In genomic region chr1:170831276-170831675, GRCh38 we compare ENCODE assay signal across 27 cellular contexts.
A peak's percentile ranks its signal among the peaks of the same experiment; 100 is the strongest.
DNase-seq lines count a peak whose midpoint lies in the region.
"Had no signal": no experiment of that assay in that cellular context is flagged by ENCODE, and none has a peak within 500 bp of the region (broad histone marks: within the 10 kb centered on the region; RNA-seq: fewer than 3 reads in every experiment).

No MANE protein-coding gene starts in this region.

- H3K4me3 ChIP-seq in trophoblast cell (ENCODE audit: low read depth, low read length), result no peak overlapping the region
- H3K4me3 ChIP-seq: A549; BLaER1; BLaER1 treated with 17β-estradiol and CSF1 and Interleukin-3, amounts not matched to agents 10 nM and 100 nM had no signal

- H3K14ac ChIP-seq in trophoblast cell (ENCODE audit: low read length), result no peak overlapping the region

- H3K9ac ChIP-seq in trophoblast cell (ENCODE audit: low read length), result no peak overlapping the region
- H3K9ac ChIP-seq: BLaER1; BLaER1 treated with 17β-estradiol and CSF1 and Interleukin-3, amounts not matched to agents 10 nM and 100 nM had no signal

- H3K4ac ChIP-seq in trophoblast cell (ENCODE audit: low read depth, low read length), result no peak overlapping the region

- no peaks in the 10 kb centered on the region for H3K4me1 ChIP-seq in trophoblast cell (ENCODE audit: control insufficient read depth in 1 of 2, insufficient read depth in 2 of 2, low read length in 2 of 2)
- H3K4me1 ChIP-seq: A549; BE2C; BLaER1; BLaER1 treated with 17β-estradiol and CSF1 and Interleukin-3, amounts not matched to agents 10 nM and 100 nM; Caco-2 had no signal

- H3K23ac ChIP-seq in trophoblast cell (ENCODE audit: low read length), result no peak overlapping the region

- no peaks in the 10 kb centered on the region for H3K79me2 ChIP-seq in trophoblast cell (ENCODE audit: control insufficient read depth, insufficient read depth, low read length, poor library complexity)

- peak; percentile 83 to 90 for DNase-seq in trophoblast cell
- DNase-seq in activated effector memory CD4-positive, alpha-beta T cell treated with anti-CD3 and anti-CD28 coated beads, Interleukin-2, amount 50 U/mL, for 16 hours, result no peak
- DNase-seq: 8988T; ACHN; AML-193; BE2C; C1 segment of cervical spinal cord; Caco-2; Calu3; CD4-positive, alpha-beta memory T cell; CD4-positive, alpha-beta T cell; CD4-positive, CD25-positive, alpha-beta regulatory T cell; CD8-positive, alpha-beta memory T cell; CD8-positive, alpha-beta T cell; COR-L47; DMS 273 treated with DMSO at 0.1 percent for 48 hours; DMS153; DMS53; DMS79; DMS79 treated with DMSO at 0.1 percent for 48 hours; DND-41; EL had no signal

- H3K79me1 ChIP-seq in trophoblast cell (ENCODE audit: low read length), result no peaks in the 10 kb centered on the region

- no peaks in the 10 kb centered on the region for H3K36me3 ChIP-seq in trophoblast cell (ENCODE audit: control insufficient read depth in 1 of 2, insufficient read depth in 2 of 2, low read length in 2 of 2)
- H3K36me3 ChIP-seq: BE2C; BLaER1; BLaER1 treated with 17β-estradiol and CSF1 and Interleukin-3, amounts not matched to agents 10 nM and 100 nM had no signal

- H2AK5ac ChIP-seq in trophoblast cell (ENCODE audit: low read length), result no peak overlapping the region

- no peak overlapping the region for H3K4me2 ChIP-seq in trophoblast cell (ENCODE audit: low read length)
- H3K4me2 ChIP-seq: A549; BLaER1; BLaER1 treated with 17β-estradiol and CSF1 and Interleukin-3, amounts not matched to agents 10 nM and 100 nM had no signal

- H3K27me3 ChIP-seq in trophoblast cell (ENCODE audit: insufficient read depth, low read length), result no peaks in the 10 kb centered on the region
- H3K27me3 ChIP-seq: BE2C; BLaER1; BLaER1 treated with 17β-estradiol and CSF1 and Interleukin-3, amounts not matched to agents 10 nM and 100 nM had no signal

- H4K91ac ChIP-seq in trophoblast cell (ENCODE audit: low read depth, low read length), result no peak overlapping the region

- no peak overlapping the region for H2BK12ac ChIP-seq in trophoblast cell (ENCODE audit: low read length)

- no peak overlapping the region for H3K18ac ChIP-seq in trophoblast cell (ENCODE audit: low read length)

- no peak overlapping the region for H2BK120ac ChIP-seq in trophoblast cell (ENCODE audit: insufficient read depth, low read length, poor library complexity)

- no peak overlapping the region for H2BK5ac ChIP-seq in trophoblast cell (ENCODE audit: low read depth, low read length, poor library complexity)

- H4K12ac ChIP-seq in trophoblast cell (ENCODE audit: low read depth, low read length), result no peak overlapping the region

- no CpG with 5 or more reads among the region's 7 CpGs for WGBS in trophoblast cell (ENCODE audit: extremely low coverage, insufficient coverage, insufficient read length)

- peaks cover 5% of the 10 kb centered on the region for H3K9me3 ChIP-seq in trophoblast cell (ENCODE audit: insufficient read depth, low read depth, low read length)
- H3K9me3 ChIP-seq: BE2C, Caco-2 had no signal

- H4K8ac ChIP-seq in trophoblast cell (ENCODE audit: low read depth, low read length), result no peak overlapping the region

- no peak overlapping the region for H2AFZ ChIP-seq in trophoblast cell (ENCODE audit: insufficient read depth, low read length, poor library complexity)

- no peak overlapping the region for H3K27ac ChIP-seq in trophoblast cell (ENCODE audit: low read depth, low read length)
- H3K27ac ChIP-seq: 22Rv1; A549; BLaER1; BLaER1 treated with 17β-estradiol and CSF1 and Interleukin-3, amounts not matched to agents 10 nM and 100 nM; C4-2B had no signal
